ENCODE assay signal across 8 cellular contexts in genomic region chr17:17043668-17044226, GRCh38. TPM values are rescaled to one million over a fixed set of nuclear protein-coding genes. Genes with fewer than 3 reads are reported as not detected.
A peak's percentile ranks its signal among the peaks of the same experiment; 100 is the strongest.
DNase-seq lines count a peak whose midpoint lies in the region; ATAC-seq and FAIRE-seq lines count a peak whose summit lies in the region.

No MANE protein-coding gene starts in this region.

- H3K27me3 ChIP-seq in iPS-18a (ENCODE audit: control insufficient read depth, insufficient read depth, low read length) (peaks cover 9% of the 10 kb centered on the region), small intestine (ENCODE audit: control insufficient read depth in 2 of 2, insufficient read depth in 2 of 2, low read length in 2 of 2) (no peaks in the 10 kb centered on the region)

- peaks cover 51% of the 10 kb centered on the region for H3K4me1 Mint-ChIP-seq in activated naive CD4-positive, alpha-beta T cell treated with anti-CD3 and anti-CD28 coated beads, Interleukin-2, amount 10 ng/mL, durations not matched to agents 7 days and 5 days
- H3K4me1 Mint-ChIP-seq in activated CD8-positive, alpha-beta T cell treated with anti-CD3 and anti-CD28 coated beads, Interleukin-2, amount 10 ng/mL, durations not matched to agents 7 days and 5 days (ENCODE audit: low read depth): peaks cover 48% of the 10 kb centered on the region

- POLR2A ChIA-PET in activated CD8-positive, alpha-beta T cell treated with anti-CD3 and anti-CD28 coated beads, Interleukin-2, amount 10 ng/mL, durations not matched to agents 7 days and 5 days (lab: Charles Lee): interaction anchor here (1.2 kb wide), 1 partner anchor 10 kb away, joined by 3 read pairs; no protein-coding TSS in a partner anchor

- H3K36me3 Mint-ChIP-seq in activated naive CD4-positive, alpha-beta T cell treated with anti-CD3 and anti-CD28 coated beads, Interleukin-2, amount 10 ng/mL, durations not matched to agents 7 days and 5 days: peaks cover 12% of the 10 kb centered on the region
- H3K36me3 Mint-ChIP-seq in activated CD8-positive, alpha-beta T cell treated with anti-CD3 and anti-CD28 coated beads, Interleukin-2, amount 10 ng/mL, durations not matched to agents 7 days and 5 days (ENCODE audit: low read depth): peaks cover 16% of the 10 kb centered on the region

- peak; percentile 19 for DNase-seq in activated naive CD4-positive, alpha-beta T cell treated with anti-CD3 and anti-CD28 coated beads, Interleukin-2, amount 10 ng/mL, durations not matched to agents 7 days and 5 days
- no peak for DNase-seq in activated naive CD4-positive, alpha-beta T cell (lab: John Stamatoyannopoulos, UW)
- DNase-seq in activated CD8-positive, alpha-beta T cell treated with anti-CD3 and anti-CD28 coated beads, Interleukin-2, amount 10 ng/mL, durations not matched to agents 7 days and 5 days: peak; percentile 24
- peak; percentile 35 for DNase-seq in small intestine
- DNase-seq in NCI-H1092 (lab: John Stamatoyannopoulos, UW): no peak
- DNase-seq in dedifferentiated amniotic fluid mesenchymal stem cell (ENCODE audit: extremely low spot score): no peak

- H3K9me3 ChIP-seq in iPS-18a (ENCODE audit: control insufficient read depth, low read depth, low read length) (no peaks in the 10 kb centered on the region), small intestine (ENCODE audit: control insufficient read depth, low read depth) (no peaks in the 10 kb centered on the region)

- FAIRE-seq in small intestine (lab: Jason Lieb, UNC): no peak

- peak overlapping the region; percentile 95 for H3K4me3 ChIP-seq in iPS-18a (ENCODE audit: low read length)
- H3K4me3 ChIP-seq in small intestine (ENCODE audit: low read depth in 1 of 2, low read length in 2 of 2): peak overlapping the region; percentile 50 to 80

- H3K36me3 ChIP-seq in iPS-18a (ENCODE audit: control insufficient read depth, low read depth, low read length) (no peaks in the 10 kb centered on the region), small intestine (ENCODE audit: control insufficient read depth in 2 of 2, insufficient read depth in 2 of 2, low read length in 2 of 2) (no peaks in the 10 kb centered on the region)

- no peaks in the 10 kb centered on the region for H3K9me3 Mint-ChIP-seq in activated naive CD4-positive, alpha-beta T cell treated with anti-CD3 and anti-CD28 coated beads, Interleukin-2, amount 10 ng/mL, durations not matched to agents 7 days and 5 days
- no peaks in the 10 kb centered on the region for H3K9me3 Mint-ChIP-seq in activated CD8-positive, alpha-beta T cell treated with anti-CD3 and anti-CD28 coated beads, Interleukin-2, amount 10 ng/mL, durations not matched to agents 7 days and 5 days (ENCODE audit: insufficient read depth)

- no peak for ATAC-seq in activated CD8-positive, alpha-beta T cell treated with anti-CD3 and anti-CD28 coated beads, Interleukin-2, amount 10 ng/mL, durations not matched to agents 7 days and 5 days
- no peak for ATAC-seq in HG02571 (IDR thresholded peaks at IDR 0.05; ENCODE audit: unreplicated experiment)

- no peak overlapping the region for H3K9ac ChIP-seq in iPS-18a (ENCODE audit: low read length)

- H3K4me1 ChIP-seq in iPS-18a (ENCODE audit: control insufficient read depth, low read depth, low read length) (peaks cover 25% of the 10 kb centered on the region), small intestine (ENCODE audit: control insufficient read depth in 2 of 2, insufficient read depth in 1 of 2, low read depth in 1 of 2, low read length in 1 of 2) (peaks cover 2 to 8% of the 10 kb centered on the region in 2 donors)

- H3K27me3 Mint-ChIP-seq in activated naive CD4-positive, alpha-beta T cell treated with anti-CD3 and anti-CD28 coated beads, Interleukin-2, amount 10 ng/mL, durations not matched to agents 7 days and 5 days: peaks cover 6% of the 10 kb centered on the region
- H3K27me3 Mint-ChIP-seq in activated CD8-positive, alpha-beta T cell treated with anti-CD3 and anti-CD28 coated beads, Interleukin-2, amount 10 ng/mL, durations not matched to agents 7 days and 5 days (ENCODE audit: low read depth): no peaks in the 10 kb centered on the region

- peak overlapping the region; percentile 80 for H3K27ac Mint-ChIP-seq in activated naive CD4-positive, alpha-beta T cell treated with anti-CD3 and anti-CD28 coated beads, Interleukin-2, amount 10 ng/mL, durations not matched to agents 7 days and 5 days
- H3K27ac Mint-ChIP-seq in activated CD8-positive, alpha-beta T cell treated with anti-CD3 and anti-CD28 coated beads, Interleukin-2, amount 10 ng/mL, durations not matched to agents 7 days and 5 days: no peak overlapping the region

- H3K27ac ChIP-seq in iPS-18a (ENCODE audit: low read length) (no peak overlapping the region), small intestine (ENCODE audit: low read depth in 1 of 2, low read length in 1 of 2) (peak overlapping the region; percentile 57 to 87)

- peak overlapping the region; percentile 96 for H3K4me3 Mint-ChIP-seq in activated naive CD4-positive, alpha-beta T cell treated with anti-CD3 and anti-CD28 coated beads, Interleukin-2, amount 10 ng/mL, durations not matched to agents 7 days and 5 days
- H3K4me3 Mint-ChIP-seq in activated CD8-positive, alpha-beta T cell treated with anti-CD3 and anti-CD28 coated beads, Interleukin-2, amount 10 ng/mL, durations not matched to agents 7 days and 5 days: peak overlapping the region; percentile 95

- WGBS in small intestine, 3 donors: 4 to 16% (median 15%) methylated on average over 11 of the region's 11 CpGs

- CTCF ChIA-PET in activated naive CD4-positive, alpha-beta T cell treated with anti-CD3 and anti-CD28 coated beads, Interleukin-2, amount 10 ng/mL, durations not matched to agents 7 days and 5 days (lab: Charles Lee): no interaction called here
- CTCF ChIA-PET in activated CD8-positive, alpha-beta T cell treated with anti-CD3 and anti-CD28 coated beads, Interleukin-2, amount 10 ng/mL, durations not matched to agents 7 days and 5 days (lab: Charles Lee): no interaction called here

RNA-seq across cellular contexts. Expression of gene MPRIP, which starts 1.5 kb away (rescaled TPM):
- 100 to 1,000 TPM; 217 to 226 TPM for total RNA-seq in activated CD8-positive, alpha-beta T cell treated with anti-CD3 and anti-CD28 coated beads, Interleukin-2, amount 10 ng/mL, durations not matched to agents 7 days and 5 days
- 100 to 1,000 TPM in 2 of 3 donors, 10 to 100 TPM in 1; 98.9 to 233 (median 219) TPM for polyA plus RNA-seq in small intestine

Comparison
In these comparisons a context has a peak if more than half of its experiments do, and no peak if none do; other contexts are left out.
1. DNase-seq: peak in activated naive CD4-positive, alpha-beta T cell treated with anti-CD3 and anti-CD28 coated beads, Interleukin-2, amount 10 ng/mL, durations not matched to agents 7 days and 5 days (single experiment), activated CD8-positive, alpha-beta T cell treated with anti-CD3 and anti-CD28 coated beads, Interleukin-2, amount 10 ng/mL, durations not matched to agents 7 days and 5 days (single experiment) and small intestine (single experiment); none in activated naive CD4-positive, alpha-beta T cell (0 of 4), NCI-H1092 (single experiment) and dedifferentiated amniotic fluid mesenchymal stem cell (single experiment).